In genomic region chr18:10376735-10377134, GRCh38 we compare ENCODE assay signal across 23 cellular contexts.
DNase-seq lines count a peak whose midpoint lies in the region; ATAC-seq and TF ChIP-seq lines count a peak whose summit lies in the region.
"Had no signal": no experiment of that assay in that cellular context is flagged by ENCODE, and none has a peak within 500 bp of the region (broad histone marks: within the 10 kb centered on the region; RNA-seq: fewer than 3 reads in every experiment).

No MANE protein-coding gene starts in this region.

- peaks cover 6% of the 10 kb centered on the region for H3K27me3 Mint-ChIP-seq in brain
- H3K27me3 Mint-ChIP-seq: activated CD8-positive, alpha-beta T cell treated with anti-CD3 and anti-CD28 coated beads for 36 hours had no signal

- H3K36me3 Mint-ChIP-seq in brain = no peaks in the 10 kb centered on the region

- no peak overlapping the region for H3K4me3 Mint-ChIP-seq in brain
- H3K4me3 Mint-ChIP-seq: activated B cell treated with CpG ODN at 0.5 μM for 24 hours; activated CD8-positive, alpha-beta T cell treated with anti-CD3 and anti-CD28 coated beads for 36 hours had no signal

- intact Hi-C loops in Right ventricle myocardium superior (cut with DNase I) = no loop called here

- no peaks in the 10 kb centered on the region for H3K4me1 ChIP-seq in right atrium auricular region

- no peak for TF ChIP-seq CTCF in right atrium auricular region (IDR thresholded peaks at IDR 0.05)
- TF ChIP-seq CTCF in brain (conservative IDR thresholded peaks at IDR 0.05) = no peak

- DNase-seq in Right ventricle myocardium superior (peak; percentile 59), right atrium auricular region (ENCODE audit: low spot score) (no peak), left kidney (ENCODE audit: low read depth, low spot score) (peak; percentile 88), COLO668 (lab: John Stamatoyannopoulos, UW; ENCODE audit: unreplicated experiment) (no peak), T1000 (lab: John Stamatoyannopoulos, UW) (no peak)
- DNase-seq: activated B cell treated with CpG ODN at 0.5 μM for 24 hours; activated CD8-positive, alpha-beta T cell treated with anti-CD3 and anti-CD28 coated beads for 36 hours; amygdala; C1 segment of cervical spinal cord; effector CD8-positive, alpha-beta T cell; EL; NCI-H1436 treated with DMSO at 0.1 percent for 48 hours; NCI-H345 had no signal

- peak overlapping the region in 1 of 2 donors; percentile 20 for H3K27ac ChIP-seq in right atrium auricular region
- H3K27ac ChIP-seq: neutrophil, vagina had no signal

- peaks cover 61% of the 10 kb centered on the region for H3K4me1 Mint-ChIP-seq in brain
- H3K4me1 Mint-ChIP-seq: activated B cell treated with CpG ODN at 0.5 μM for 24 hours had no signal

- H3K36me3 ChIP-seq in right atrium auricular region = no peaks in the 10 kb centered on the region
- H3K36me3 ChIP-seq: neutrophil, vagina had no signal

- H3K9me3 ChIP-seq in right atrium auricular region = no peaks in the 10 kb centered on the region
- H3K9me3 ChIP-seq: neutrophil, vagina had no signal

- no peak overlapping the region for H3K4me3 ChIP-seq in right atrium auricular region
- H3K4me3 ChIP-seq: vagina had no signal

- H3K27ac Mint-ChIP-seq in brain = peak overlapping the region in 4 of 5 experiments; percentile 29 to 87 (median 68)
- H3K27ac Mint-ChIP-seq: activated B cell treated with CpG ODN at 0.5 μM for 24 hours; activated CD8-positive, alpha-beta T cell treated with anti-CD3 and anti-CD28 coated beads for 36 hours had no signal

- H3K27me3 ChIP-seq in right atrium auricular region = no peaks in the 10 kb centered on the region
- H3K27me3 ChIP-seq: neutrophil, vagina had no signal

- peak; percentile 70 for ATAC-seq in Right ventricle myocardium superior (ENCODE audit: poor library complexity)
- no peak for ATAC-seq in HG03045 (IDR thresholded peaks at IDR 0.05; ENCODE audit: unreplicated experiment)
- no peak for ATAC-seq in HG02970 (IDR thresholded peaks at IDR 0.05; ENCODE audit: low FRiP score, unreplicated experiment)
- ATAC-seq: activated CD8-positive, alpha-beta T cell treated with anti-CD3 and anti-CD28 coated beads for 36 hours; esophagus mucosa; HCT116; HepG2; Panc1; SK-N-SH treated with all-trans-retinoic acid at 6 μM for 48 hours had no signal

- H3K9me3 Mint-ChIP-seq in brain = peaks cover 0 to 5% (median 0%) of the 10 kb centered on the region in 5 experiments
- H3K9me3 Mint-ChIP-seq: activated B cell treated with CpG ODN at 0.5 μM for 24 hours; activated CD8-positive, alpha-beta T cell treated with anti-CD3 and anti-CD28 coated beads for 36 hours had no signal

Comparison
In these comparisons a context has a peak if more than half of its experiments do, and no peak if none do; other contexts are left out.
1. DNase-seq: peak in Right ventricle myocardium superior (single experiment) and left kidney (single experiment); none in right atrium auricular region (single experiment), COLO668 (single experiment) and T1000 (single experiment).